Comparison of ENCODE assay signal across 25 cellular contexts in genomic region chr10:8468477-8468876, GRCh38.
"Had no signal": no experiment of that assay in that cellular context is flagged by ENCODE, and none has a peak within 500 bp of the region (broad histone marks: within the 10 kb centered on the region; RNA-seq: fewer than 3 reads in every experiment).

No MANE protein-coding gene starts in this region.

- H3K9me3 ChIP-seq: stomach, suprapubic skin, testis, thoracic aorta, thyroid gland, tibial artery, tibial nerve, transverse colon, upper lobe of left lung, upper lobe of right lung, uterus, vagina had no signal

- H3K36me3 ChIP-seq: stomach, suprapubic skin, thoracic aorta, thyroid gland, tibial artery, tibial nerve, transverse colon, upper lobe of left lung, upper lobe of right lung, uterus, vagina had no signal

- H3K4me1 ChIP-seq: stomach, testis, thyroid gland, tibial artery, tibial nerve, transverse colon, upper lobe of left lung, upper lobe of right lung, uterus, vagina had no signal

- H3K27me3 ChIP-seq: stomach, suprapubic skin, testis, thyroid gland, tibial artery, tibial nerve, transverse colon, upper lobe of left lung, upper lobe of right lung, uterus, vagina had no signal

- H3K27ac ChIP-seq: stomach, suprapubic skin, testis, thoracic aorta, thyroid gland, tibial artery, tibial nerve, transverse colon, upper lobe of left lung, upper lobe of right lung, uterus, vagina had no signal

- H3K4me3 ChIP-seq: stomach, suprapubic skin, testis, thoracic aorta, thyroid gland, tibial artery, tibial nerve, transverse colon, upper lobe of left lung, upper lobe of right lung, uterus, vagina had no signal

- ATAC-seq: stimulated activated effector memory CD8-positive, alpha-beta T cell treated with anti-CD3 and anti-CD28 coated beads, Interleukin-12 subunit alpha, Interleukin-12 subunit beta, amount 100 ng/mL, for 72 hours; stimulated activated memory B cell treated with anti-CD40 and anti-IgM and Interleukin-4, amounts not matched to agents 10 μg/mL and 1 μg/mL and 100 μg/mL, for 72 hours; stimulated activated naive B cell treated with anti-CD40 and anti-IgM and Interleukin-4, amounts not matched to agents 10 μg/mL and 1 μg/mL and 100 μg/mL, for 72 hours; stimulated activated naive CD8-positive, alpha-beta T cell treated with anti-CD3 and anti-CD28 coated beads, Interleukin-15, amount 100 ng/mL, for 72 hours; upper lobe of right lung had no signal

- DNase-seq: stimulated activated CD4-positive, alpha-beta T cell treated with anti-CD3 and anti-CD28 coated beads, Interleukin-2, amount 100 ng/mL, for 48 hours; stimulated activated CD4-positive, alpha-beta T cell treated with anti-CD3 and anti-CD28 coated beads, Interleukin-4, amount 100 ng/mL, for 1 hour; stimulated activated CD4-positive, alpha-beta T cell treated with anti-CD3 and anti-CD28 coated beads, Interleukin-4, amount 100 ng/mL, for 24 hours; stimulated activated CD4-positive, alpha-beta T cell treated with anti-CD3 and anti-CD28 coated beads, Interleukin-4, amount 100 ng/mL, for 4 hours; stimulated activated CD8-positive, alpha-beta memory T cell treated with anti-CD3 and anti-CD28 coated beads, Interleukin-4, amount 100 ng/mL, for 48 hours; stimulated activated naive B cell treated with anti-CD40 and anti-IgM and Interleukin-4, amounts not matched to agents 10 μg/mL and 1 μg/mL and 100 μg/mL, for 72 hours; stimulated activated naive CD4-positive, alpha-beta T cell; stimulated activated naive CD4-positive, alpha-beta T cell treated with Interleukin-2 at 50 U/mL for 16 hours; stimulated activated naive CD8-positive, alpha-beta T cell treated with anti-CD3 and anti-CD28 coated beads, Interleukin-15, amount 100 ng/mL, for 72 hours; stomach; substantia nigra; testis; thyroid gland; tibial artery; transverse colon; trophoblast cell; upper lobe of left lung; upper lobe of right lung; uterus had no signal
